In the genomic region with DNA sequence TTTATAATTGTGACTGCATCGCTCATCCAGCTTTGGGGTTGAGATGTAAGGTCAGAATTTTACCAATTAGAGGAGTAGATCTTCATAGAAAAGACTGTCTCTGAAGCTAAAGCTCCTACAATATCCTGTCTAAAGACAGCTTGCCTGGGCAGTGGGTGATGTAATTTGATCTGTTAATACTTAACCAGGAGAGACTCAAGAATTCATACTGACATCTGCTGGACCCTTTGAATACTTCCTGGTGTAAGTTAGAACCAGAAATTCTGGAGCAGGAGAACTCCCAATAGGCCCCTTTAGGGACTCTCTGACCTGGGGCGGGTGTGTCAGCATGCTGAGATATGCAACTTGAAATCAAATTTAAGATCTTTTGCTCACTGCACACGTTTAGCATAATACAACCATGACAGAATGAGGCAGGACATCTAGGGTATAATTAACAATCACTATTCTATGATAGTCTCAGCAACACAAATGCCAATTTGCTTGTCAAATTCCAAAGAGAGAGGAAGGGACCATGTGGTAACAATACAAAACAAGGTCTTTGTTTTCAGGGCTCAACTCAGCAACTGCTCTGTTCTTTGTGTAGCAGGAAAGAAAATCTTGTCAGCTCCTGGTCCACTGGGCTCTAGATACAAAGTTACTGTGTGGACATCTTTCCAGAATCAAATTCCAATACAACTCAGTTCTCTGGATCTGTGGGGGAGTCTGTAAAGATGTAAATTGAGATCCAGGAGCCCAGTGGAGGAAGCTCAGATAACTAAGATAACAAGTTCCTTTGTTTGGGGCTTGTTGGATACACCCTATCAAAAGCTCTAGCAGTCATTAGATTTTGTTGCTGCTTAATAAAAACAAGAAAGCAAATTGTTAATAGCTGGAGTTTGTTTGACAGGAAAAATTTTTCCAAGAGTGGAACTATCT, we compare ENCODE assay signal across 8 cellular contexts.
DNase-seq lines count a peak whose midpoint lies in the region; ATAC-seq and TF ChIP-seq lines count a peak whose summit lies in the region.

No MANE protein-coding gene starts in this region.

- TF ChIP-seq CTCF in VCaP (conservative IDR thresholded peaks at IDR 0.05), result peak; percentile 75
- no peak for TF ChIP-seq CTCF in psoas muscle (IDR thresholded peaks at IDR 0.05)

- no peaks in the 10 kb centered on the region for H3K9me3 ChIP-seq in psoas muscle
- H3K9me3 ChIP-seq in CD8-positive, alpha-beta memory T cell (ENCODE audit: low read length), result no peaks in the 10 kb centered on the region

- peak; percentile 34 for TF ChIP-seq RAD21 in Ishikawa (IDR thresholded peaks at IDR 0.05; ENCODE audit: low read depth)

- no peaks in the 10 kb centered on the region for H3K27me3 ChIP-seq in psoas muscle (ENCODE audit: insufficient read depth in 3 of 3, low read length in 2 of 3)
- H3K27me3 ChIP-seq in CD8-positive, alpha-beta memory T cell (ENCODE audit: insufficient read depth, low read length, poor library complexity, severe bottlenecking), result no peaks in the 10 kb centered on the region

- peak overlapping the region; percentile 66 for H3K27ac ChIP-seq in VCaP
- no peak overlapping the region for H3K27ac ChIP-seq in psoas muscle
- no peak overlapping the region for H3K27ac ChIP-seq in CD8-positive, alpha-beta memory T cell (ENCODE audit: low read depth, low read length)

- peaks cover 4 to 14% of the 10 kb centered on the region in 2 donors for H3K27me3 Mint-ChIP-seq in CD8-positive, alpha-beta memory T cell

- H3K4me1 ChIP-seq in psoas muscle, result no peaks in the 10 kb centered on the region
- no peaks in the 10 kb centered on the region for H3K4me1 ChIP-seq in CD8-positive, alpha-beta memory T cell (ENCODE audit: insufficient read depth, low read length)

- DNase-seq in medulla oblongata (ENCODE audit: extremely low spot score) (peak; percentile 76), psoas muscle (no peak), RPMI8226 (no peak)
- DNase-seq in CD8-positive, alpha-beta memory T cell, result no peak

- intact Hi-C loops in psoas muscle (cut with DNase I), result no loop called here

- H3K36me3 ChIP-seq in psoas muscle (ENCODE audit: insufficient read depth in 1 of 2, low read depth in 1 of 2), result no peaks in the 10 kb centered on the region
- H3K36me3 ChIP-seq in CD8-positive, alpha-beta memory T cell (ENCODE audit: insufficient read depth, low read length), result no peaks in the 10 kb centered on the region

- TF ChIP-seq EP300 in Ishikawa (IDR thresholded peaks at IDR 0.05; ENCODE audit: borderline replicate concordance), result no peak

- H3K36me3 Mint-ChIP-seq in CD8-positive, alpha-beta memory T cell, result no peaks in the 10 kb centered on the region

- ATAC-seq in GM19438 (IDR thresholded peaks at IDR 0.05; ENCODE audit: low read depth, unreplicated experiment) (peak; percentile 97), HG03108 (IDR thresholded peaks at IDR 0.05; ENCODE audit: unreplicated experiment) (no peak), psoas muscle (no peak)

- 45 to 53% (median 49%) methylated on average over 3 of the region's 3 CpGs for WGBS in psoas muscle, 3 donors

- no peak overlapping the region for H3K4me3 ChIP-seq in psoas muscle
- no peak overlapping the region for H3K4me3 ChIP-seq in CD8-positive, alpha-beta memory T cell (ENCODE audit: low read length)

- no peak overlapping the region for H3K4me3 Mint-ChIP-seq in CD8-positive, alpha-beta memory T cell

- POLR2A ChIA-PET in CD8-positive, alpha-beta memory T cell (lab: Charles Lee), result no interaction called here

- H3K9me3 Mint-ChIP-seq in CD8-positive, alpha-beta memory T cell, result peaks cover 0 to 2% (median 0%) of the 10 kb centered on the region in 5 donors

- CTCF ChIA-PET in CD8-positive, alpha-beta memory T cell (lab: Charles Lee), result no interaction called here

- no peaks in the 10 kb centered on the region for H3K4me1 Mint-ChIP-seq in CD8-positive, alpha-beta memory T cell

- no peak overlapping the region for H3K27ac Mint-ChIP-seq in CD8-positive, alpha-beta memory T cell

TF ChIP-seq in Ishikawa, 13 proteins besides CTCF, POLR2A, EP300 and RAD21:
- TF ChIP-seq, protein P1, sequence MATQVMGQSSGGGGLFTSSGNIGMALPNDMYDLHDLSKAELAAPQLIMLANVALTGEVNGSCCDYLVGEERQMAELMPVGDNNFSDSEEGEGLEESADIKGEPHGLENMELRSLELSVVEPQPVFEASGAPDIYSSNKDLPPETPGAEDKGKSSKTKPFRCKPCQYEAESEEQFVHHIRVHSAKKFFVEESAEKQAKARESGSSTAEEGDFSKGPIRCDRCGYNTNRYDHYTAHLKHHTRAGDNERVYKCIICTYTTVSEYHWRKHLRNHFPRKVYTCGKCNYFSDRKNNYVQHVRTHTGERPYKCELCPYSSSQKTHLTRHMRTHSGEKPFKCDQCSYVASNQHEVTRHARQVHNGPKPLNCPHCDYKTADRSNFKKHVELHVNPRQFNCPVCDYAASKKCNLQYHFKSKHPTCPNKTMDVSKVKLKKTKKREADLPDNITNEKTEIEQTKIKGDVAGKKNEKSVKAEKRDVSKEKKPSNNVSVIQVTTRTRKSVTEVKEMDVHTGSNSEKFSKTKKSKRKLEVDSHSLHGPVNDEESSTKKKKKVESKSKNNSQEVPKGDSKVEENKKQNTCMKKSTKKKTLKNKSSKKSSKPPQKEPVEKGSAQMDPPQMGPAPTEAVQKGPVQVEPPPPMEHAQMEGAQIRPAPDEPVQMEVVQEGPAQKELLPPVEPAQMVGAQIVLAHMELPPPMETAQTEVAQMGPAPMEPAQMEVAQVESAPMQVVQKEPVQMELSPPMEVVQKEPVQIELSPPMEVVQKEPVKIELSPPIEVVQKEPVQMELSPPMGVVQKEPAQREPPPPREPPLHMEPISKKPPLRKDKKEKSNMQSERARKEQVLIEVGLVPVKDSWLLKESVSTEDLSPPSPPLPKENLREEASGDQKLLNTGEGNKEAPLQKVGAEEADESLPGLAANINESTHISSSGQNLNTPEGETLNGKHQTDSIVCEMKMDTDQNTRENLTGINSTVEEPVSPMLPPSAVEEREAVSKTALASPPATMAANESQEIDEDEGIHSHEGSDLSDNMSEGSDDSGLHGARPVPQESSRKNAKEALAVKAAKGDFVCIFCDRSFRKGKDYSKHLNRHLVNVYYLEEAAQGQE (IDR thresholded peaks at IDR 0.05; ENCODE audit: low read depth), result no peak
- TF ChIP-seq TEAD4 (IDR thresholded peaks at IDR 0.05) (no peak), CREB1 (IDR thresholded peaks at IDR 0.05; ENCODE audit: low read depth) (no peak), EGR1 (IDR thresholded peaks at IDR 0.05) (no peak), ZBTB7A (IDR thresholded peaks at IDR 0.05; ENCODE audit: low read depth) (no peak), TCF12 (IDR thresholded peaks at IDR 0.05; ENCODE audit: low read depth) (no peak), MAX (IDR thresholded peaks at IDR 0.05) (no peak), YY1 (IDR thresholded peaks at IDR 0.05; ENCODE audit: low read depth) (no peak), FOXM1 (IDR thresholded peaks at IDR 0.05; ENCODE audit: borderline replicate concordance, low read depth) (no peak), TAF1 (IDR thresholded peaks at IDR 0.05; ENCODE audit: low read depth) (no peak), CEBPB (IDR thresholded peaks at IDR 0.05) (no peak), NFIC (IDR thresholded peaks at IDR 0.05) (no peak)
- TF ChIP-seq, protein P2, sequence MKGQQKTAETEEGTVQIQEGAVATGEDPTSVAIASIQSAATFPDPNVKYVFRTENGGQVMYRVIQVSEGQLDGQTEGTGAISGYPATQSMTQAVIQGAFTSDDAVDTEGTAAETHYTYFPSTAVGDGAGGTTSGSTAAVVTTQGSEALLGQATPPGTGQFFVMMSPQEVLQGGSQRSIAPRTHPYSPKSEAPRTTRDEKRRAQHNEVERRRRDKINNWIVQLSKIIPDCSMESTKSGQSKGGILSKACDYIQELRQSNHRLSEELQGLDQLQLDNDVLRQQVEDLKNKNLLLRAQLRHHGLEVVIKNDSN (IDR thresholded peaks at IDR 0.05), result no peak
